26 cellular contexts compared by ENCODE assay signal in genomic region chr12:65707051-65707450, GRCh38.
"Had no signal": no experiment of that assay in that cellular context is flagged by ENCODE, and none has a peak within 500 bp of the region (broad histone marks: within the 10 kb centered on the region; RNA-seq: fewer than 3 reads in every experiment).

No MANE protein-coding gene starts in this region.

- H3K36me3 ChIP-seq: neural progenitor cell, ovary, spleen, suprapubic skin, tibial artery, transverse colon, upper lobe of right lung, uterus had no signal

- H3K4me2 ChIP-seq: neural progenitor cell, smooth muscle cell had no signal

- H3K4me3 ChIP-seq: neural progenitor cell, ovary, psoas muscle, skin epidermis, smooth muscle cell, spleen, suprapubic skin, testis, tibial artery, transverse colon, upper lobe of right lung, uterus had no signal

- H3K9ac ChIP-seq: neural progenitor cell, parathyroid adenoma had no signal

- H3K9me3 ChIP-seq: ovary, suprapubic skin, testis had no signal

- H3K27me3 ChIP-seq: neural progenitor cell, ovary, suprapubic skin, testis, uterus had no signal

- H3K27ac ChIP-seq: neural progenitor cell, ovary, parathyroid adenoma, psoas muscle, skin epidermis, spleen, suprapubic skin, testis, tibial artery, transverse colon, upper lobe of right lung, uterus had no signal

- DNase-seq: natural killer cell; occipital lobe; ovary; posterior cingulate gyrus; psoas muscle; right cardiac atrium; spleen; stimulated activated CD4-positive, alpha-beta T cell treated with anti-CD3 and anti-CD28 coated beads, Interleukin-12 subunit alpha, Interleukin-12 subunit beta, amount 100 ng/mL, for 4 hours; stimulated activated CD4-positive, alpha-beta T cell treated with anti-CD3 and anti-CD28 coated beads, Interleukin-1b, Interleukin-23, amount 100 ng/mL, for 48 hours; stimulated activated CD4-positive, alpha-beta T cell treated with anti-CD3 and anti-CD28 coated beads, Interleukin-4, amount 100 ng/mL, for 1 hour; stimulated activated CD4-positive, alpha-beta T cell treated with anti-CD3 and anti-CD28 coated beads, Interleukin-4, amount 100 ng/mL, for 4 hours; stimulated activated CD8-positive, alpha-beta memory T cell treated with anti-CD3 and anti-CD28 coated beads, Interleukin-4, amount 100 ng/mL, for 48 hours; stimulated activated naive CD4-positive, alpha-beta T cell; stimulated activated naive CD8-positive, alpha-beta T cell treated with anti-CD3 and anti-CD28 coated beads, Interleukin-15, amount 100 ng/mL, for 72 hours; stimulated activated naive CD8-positive, alpha-beta T cell treated with anti-CD3 and anti-CD28 coated beads, Interleukin-15, Interleukin-2, amounts not matched to agents 100 U/mL and 50 U/mL, for 24 hours; substantia nigra; testis; tibial artery; transverse colon; upper lobe of right lung; uterus had no signal

- H2AFZ ChIP-seq: neural progenitor cell, parathyroid adenoma had no signal

- H3K4me1 ChIP-seq: neural progenitor cell, parathyroid adenoma, psoas muscle, spleen, suprapubic skin, testis, tibial artery, transverse colon, upper lobe of right lung, uterus had no signal
